In the genomic region with DNA sequence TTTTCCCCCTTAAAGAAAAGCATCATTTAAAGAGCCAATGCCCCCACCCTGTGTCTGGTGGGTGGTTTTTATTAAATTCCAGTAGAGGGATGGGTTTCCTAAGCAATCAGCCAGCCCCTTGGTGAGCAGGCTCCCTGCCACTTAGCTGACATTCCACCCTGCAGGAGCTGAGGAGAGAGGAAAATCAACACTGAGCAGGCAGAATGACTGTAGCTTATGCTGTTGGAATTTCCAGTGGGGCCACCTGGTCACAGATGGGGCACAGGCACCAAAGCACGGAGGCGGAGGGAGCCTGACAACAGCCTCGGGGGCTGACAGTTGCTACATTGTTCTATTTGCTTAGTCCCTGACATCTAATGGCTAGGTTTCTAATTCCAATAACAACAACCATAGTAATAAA, we compare ENCODE assay signal across 14 cellular contexts.
DNase-seq lines count a peak whose midpoint lies in the region; ATAC-seq and TF ChIP-seq lines count a peak whose summit lies in the region.
"Had no signal": no experiment of that assay in that cellular context is flagged by ENCODE, and none has a peak within 500 bp of the region (broad histone marks: within the 10 kb centered on the region; RNA-seq: fewer than 3 reads in every experiment).

No MANE protein-coding gene starts in this region.

- H3K27ac Mint-ChIP-seq in CD14-positive monocyte: peak overlapping the region in 1 of 7 donors; percentile 26
- H3K27ac Mint-ChIP-seq: T-helper 17 cell had no signal

- H3K4me1 ChIP-seq in ACC112 (ENCODE audit: control insufficient read depth, insufficient read depth, low read length, unreplicated experiment): peaks cover 46% of the 10 kb centered on the region

- no peak overlapping the region for H3K4me3 Mint-ChIP-seq in CD14-positive monocyte
- H3K4me3 Mint-ChIP-seq: T-helper 17 cell had no signal

- DNase-seq in NCI-H146 (lab: John Stamatoyannopoulos, UW) (peak; percentile 71), brain pericyte (ENCODE audit: low read depth, low spot score) (peak; percentile 73), kidney tubule cell (ENCODE audit: low spot score) (peak; percentile 10), NCI-H2196 treated with DMSO at 0.1 percent for 48 hours (lab: John Stamatoyannopoulos, UW; ENCODE audit: unreplicated experiment) (no peak), superior temporal gyrus (ENCODE audit: extremely low spot score) (no peak), CD14-positive monocyte (ENCODE audit: low spot score) (no peak)
- DNase-seq: activated CD4-positive, alpha-beta T cell treated with anti-CD3 and anti-CD28 coated beads, Interleukin-2, amount 50 U/mL, for 48 hours; activated naive CD4-positive, alpha-beta T cell treated with anti-CD3 and anti-CD28 coated beads, Interleukin-2, amount 50 U/mL, for 16 hours; GDM1; NCI-H1092 treated with DMSO at 0.1 percent for 48 hours; T-helper 17 cell had no signal

- no peak for ATAC-seq in HG03565 (IDR thresholded peaks at IDR 0.05; ENCODE audit: unreplicated experiment)
- ATAC-seq: T-helper 17 cell had no signal

- H3K36me3 Mint-ChIP-seq in CD14-positive monocyte: no peaks in the 10 kb centered on the region

- peak overlapping the region; percentile 32 for H2AFZ ChIP-seq in ACC112 (ENCODE audit: low read length, unreplicated experiment)

- intact Hi-C loops in CD14-positive monocyte (cut with micrococcal nuclease): no loop called here

- peak overlapping the region; percentile 94 for H3K27ac ChIP-seq in ACC112 (ENCODE audit: low read depth, low read length)

- no peaks in the 10 kb centered on the region for H3K79me2 ChIP-seq in ACC112 (ENCODE audit: control insufficient read depth, insufficient read depth, low read length, unreplicated experiment)

- H3K4me1 Mint-ChIP-seq in CD14-positive monocyte: no peaks in the 10 kb centered on the region
- H3K4me1 Mint-ChIP-seq: T-helper 17 cell had no signal

- peaks cover 2 to 10% (median 6%) of the 10 kb centered on the region in 3 donors for H3K27me3 Mint-ChIP-seq in CD14-positive monocyte (ENCODE audit: low read depth in 3 of 3)

- no peaks in the 10 kb centered on the region for H3K27me3 ChIP-seq in ACC112 (ENCODE audit: insufficient read depth, low read length)

- TF ChIP-seq CTCF in CD14-positive monocyte (IDR thresholded peaks at IDR 0.05): no peak

- H3K36me3 ChIP-seq in ACC112 (ENCODE audit: insufficient read depth, low read length): no peaks in the 10 kb centered on the region

- peaks cover 0 to 6% (median 0%) of the 10 kb centered on the region in 7 donors for H3K9me3 Mint-ChIP-seq in CD14-positive monocyte

- H3K4me3 ChIP-seq in ACC112 (ENCODE audit: low read depth, low read length): no peak overlapping the region
- H3K4me3 ChIP-seq: skin epidermis had no signal

Comparison
In these comparisons a context has a peak if more than half of its experiments do, and no peak if none do; other contexts are left out.
1. DNase-seq: peak in NCI-H146 (single experiment), brain pericyte (single experiment) and kidney tubule cell (single experiment); none in NCI-H2196 treated with DMSO at 0.1 percent for 48 hours (single experiment), superior temporal gyrus (single experiment) and CD14-positive monocyte (single experiment).